In the genomic region with DNA sequence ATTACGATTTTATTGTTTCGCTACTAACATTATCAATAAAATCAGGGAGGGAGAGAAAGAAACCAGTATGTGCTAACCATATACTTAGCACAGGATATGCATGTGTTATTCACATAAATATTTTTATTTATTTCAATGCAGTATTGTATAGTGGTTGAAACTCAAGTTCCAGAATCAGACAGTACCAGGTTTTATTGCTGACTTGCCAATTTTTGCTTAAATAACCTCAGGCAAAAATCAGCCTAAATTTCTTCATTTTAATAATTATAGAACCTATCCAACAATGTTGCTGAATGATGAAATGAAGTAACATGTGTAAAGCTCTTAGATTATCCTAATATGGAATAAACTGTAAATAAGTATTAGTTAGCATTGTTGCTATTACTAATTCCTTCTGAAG, we compare ENCODE assay signal across 23 cellular contexts.
DNase-seq lines count a peak whose midpoint lies in the region; ATAC-seq, FAIRE-seq and TF ChIP-seq lines count a peak whose summit lies in the region.
"Had no signal": no experiment of that assay in that cellular context is flagged by ENCODE, and none has a peak within 500 bp of the region (broad histone marks: within the 10 kb centered on the region; RNA-seq: fewer than 3 reads in every experiment).

No MANE protein-coding gene starts in this region.

- TF ChIP-seq EP300 in A549 (IDR thresholded peaks at IDR 0.05), result no peak
- no peak for TF ChIP-seq EP300 in K562 (IDR thresholded peaks at IDR 0.05; ENCODE audit: low read length)

- H3K14ac ChIP-seq in IMR-90 (replicated peaks; ENCODE audit: low read depth, low read length), result no peak overlapping the region

- no peak overlapping the region for H2AK9ac ChIP-seq in IMR-90 (replicated peaks; ENCODE audit: low read depth, low read length, poor library complexity)

- WGBS in A549 (ENCODE audit: missing lambda C conversion rate), result 10% methylated on average over 2 of the region's 2 CpGs
- WGBS in IMR-90 (ENCODE audit: extremely low coverage in 2 of 2, insufficient read length in 1 of 2), 2 experiments, result no CpG with 5 or more reads among the region's 2 CpGs
- WGBS in K562 (ENCODE audit: insufficient coverage, low coverage, missing lambda C conversion rate), result 81% methylated on average over 2 of the region's 2 CpGs

- H3K9me3 ChIP-seq in A549 (no peaks in the 10 kb centered on the region), IMR-90 (ENCODE audit: control insufficient read depth, insufficient read depth, low read length) (no peaks in the 10 kb centered on the region), K562 (replicated peaks; ENCODE audit: control insufficient read depth, insufficient read depth, low read depth, low read length) (no peaks in the 10 kb centered on the region)
- H3K9me3 ChIP-seq: BLaER1 treated with 17β-estradiol and CSF1 and Interleukin-3, amounts not matched to agents 10 nM and 100 nM; Caco-2 had no signal

- ATAC-seq in A549 (no peak), IMR-90 (ENCODE audit: low read depth) (no peak), K562 (no peak), HG03175 (IDR thresholded peaks at IDR 0.05; ENCODE audit: unreplicated experiment) (no peak), GM18858 (IDR thresholded peaks at IDR 0.05; ENCODE audit: unreplicated experiment) (no peak)
- ATAC-seq: CD8-positive, alpha-beta T cell; GM12878 had no signal

- no peak overlapping the region for H2AFZ ChIP-seq in IMR-90 (replicated peaks; ENCODE audit: low read length, poor library complexity)
- peak overlapping the region; percentile 83; the same call in 1 of the 2 replicates for H2AFZ ChIP-seq in K562 (ENCODE audit: low read depth, low read length)

- POLR2A ChIA-PET in A549 (lab: Yijun Ruan, JAX), result no interaction called here
- POLR2A ChIA-PET in IMR-90 (lab: Charles Lee; ENCODE audit: unreplicated experiment), result no interaction called here
- POLR2A ChIA-PET in K562 (lab: Yijun Ruan, JAX), result no interaction called here

- FAIRE-seq in A549 (lab: Jason Lieb, UNC), result no peak
- FAIRE-seq in K562 (lab: Jason Lieb, UNC), result no peak
- FAIRE-seq: A204.1, D721Med, G401.6, GM12878, GM12892, GM18507, GM19239 had no signal

- in situ Hi-C loops in IMR-90 (cut with MboI; ENCODE audit: low sequenced_read_pairs) (no loop called here), K562 (cut with MboI) (no loop called here)

- H3K23ac ChIP-seq in IMR-90 (ENCODE audit: low read depth, low read length), result no peak overlapping the region

- H3K4me3 ChIP-seq in A549 (no peak overlapping the region), IMR-90 (ENCODE audit: insufficient read depth, low read depth, low read length) (no peak overlapping the region), K562 (no peak overlapping the region)
- H3K4me3 ChIP-seq: BLaER1 treated with 17β-estradiol and CSF1 and Interleukin-3, amounts not matched to agents 10 nM and 100 nM; GM12878 had no signal

- H3K9ac ChIP-seq in IMR-90 (ENCODE audit: low read depth, low read length) (no peak overlapping the region), K562 (ENCODE audit: insufficient read depth in 1 of 2, low read depth in 2 of 2, low read length in 2 of 2) (no peak overlapping the region)
- H3K9ac ChIP-seq: BLaER1 treated with 17β-estradiol and CSF1 and Interleukin-3, amounts not matched to agents 10 nM and 100 nM had no signal

- no peaks in the 10 kb centered on the region for H4K20me1 ChIP-seq in IMR-90 (ENCODE audit: insufficient read depth, low read length)
- no peaks in the 10 kb centered on the region for H4K20me1 ChIP-seq in K562 (replicated peaks; ENCODE audit: control insufficient read depth, insufficient read depth, low read length)
- H4K20me1 ChIP-seq: BLaER1 treated with 17β-estradiol and CSF1 and Interleukin-3, amounts not matched to agents 10 nM and 100 nM had no signal

- no peak overlapping the region for H2BK120ac ChIP-seq in IMR-90 (ENCODE audit: low read depth, low read length)

- intact Hi-C loops in IMR-90 (cut with micrococcal nuclease) (no loop called here), K562 (cut with micrococcal nuclease) (no loop called here)

- no peak overlapping the region for H4K5ac ChIP-seq in IMR-90 (ENCODE audit: low read depth, low read length)

- dilution Hi-C loops in IMR-90 (cut with HindIII; ENCODE audit: low sequenced_read_pairs, unreplicated experiment), result no loop called here

- H3K4me1 ChIP-seq in A549, result no peaks in the 10 kb centered on the region
- no peaks in the 10 kb centered on the region for H3K4me1 ChIP-seq in IMR-90 (ENCODE audit: control insufficient read depth, insufficient read depth, low read length)
- no peaks in the 10 kb centered on the region; a peak in 2 of 5 replicates for H3K4me1 ChIP-seq in K562 (replicated peaks in 1 of 2; ENCODE audit: control insufficient read depth in 2 of 2, insufficient read depth in 2 of 2, low read length in 2 of 2)
- H3K4me1 ChIP-seq: BLaER1 treated with 17β-estradiol and CSF1 and Interleukin-3, amounts not matched to agents 10 nM and 100 nM; Caco-2 had no signal

- H2BK5ac ChIP-seq in IMR-90 (ENCODE audit: low read depth, low read length, poor library complexity, severe bottlenecking), result no peak overlapping the region

- TF ChIP-seq CTCF in A549 (IDR thresholded peaks at IDR 0.05) (no peak), IMR-90 (conservative IDR thresholded peaks at IDR 0.05; ENCODE audit: low read depth, low read length) (no peak), K562 (IDR thresholded peaks at IDR 0.05 in 2 of 3, conservative IDR thresholded peaks at IDR 0.05 in 1 of 3; ENCODE audit: insufficient read depth in 2 of 3, low read depth in 1 of 3, low read length in 3 of 3) (no peak)

- no peaks in the 10 kb centered on the region for H3K27me3 ChIP-seq in IMR-90 (ENCODE audit: control insufficient read depth, insufficient read depth, low read length)
- H3K27me3 ChIP-seq in K562 (ENCODE audit: control insufficient read depth in 2 of 2, insufficient read depth in 2 of 2, low read length in 2 of 2), result no peaks in the 10 kb centered on the region
- H3K27me3 ChIP-seq: BLaER1 treated with 17β-estradiol and CSF1 and Interleukin-3, amounts not matched to agents 10 nM and 100 nM had no signal

- H3K79me1 ChIP-seq in IMR-90 (ENCODE audit: low read depth in 1 of 2, low read length in 2 of 2), result no peaks in the 10 kb centered on the region

- no peak overlapping the region for H3K4ac ChIP-seq in IMR-90 (ENCODE audit: low read depth, low read length)

- TF ChIP-seq RAD21 in A549 (conservative IDR thresholded peaks at IDR 0.05 in 1 of 2, IDR thresholded peaks at IDR 0.05 in 1 of 2) (no peak), IMR-90 (IDR thresholded peaks at IDR 0.05; ENCODE audit: low read length) (no peak), K562 (CRISPR knock-in tag; conservative IDR thresholded peaks at IDR 0.05 in 1 of 2, IDR thresholded peaks at IDR 0.05 in 1 of 2) (no peak)

- no peak overlapping the region for H2BK15ac ChIP-seq in IMR-90 (ENCODE audit: low read depth, low read length)

- H3K36me3 ChIP-seq in IMR-90 (ENCODE audit: control insufficient read depth, insufficient read depth, low read length) (no peaks in the 10 kb centered on the region), K562 (ENCODE audit: control insufficient read depth, insufficient read depth, low read length) (no peaks in the 10 kb centered on the region)
- H3K36me3 ChIP-seq: BLaER1 treated with 17β-estradiol and CSF1 and Interleukin-3, amounts not matched to agents 10 nM and 100 nM had no signal

- no peak overlapping the region for H3K56ac ChIP-seq in IMR-90 (ENCODE audit: extremely low read depth, insufficient read depth, low read length)

- no peak overlapping the region for H3K18ac ChIP-seq in IMR-90 (ENCODE audit: low read depth, low read length)

- H2BK20ac ChIP-seq in IMR-90 (ENCODE audit: low read depth, low read length), result no peak overlapping the region

- no peaks in the 10 kb centered on the region for H3K79me2 ChIP-seq in K562 (ENCODE audit: control insufficient read depth, insufficient read depth, low read length)

- no peak for DNase-seq in A549 (ENCODE audit: low read depth in 1 of 2, low spot score in 1 of 2)
- no peak for DNase-seq in IMR-90
- DNase-seq in K562 (ENCODE audit: extremely low read depth in 1 of 4, low spot score in 3 of 4), result no peak
- DNase-seq in NK-92 (lab: John Stamatoyannopoulos, UW; ENCODE audit: unreplicated experiment), result no peak
- DNase-seq: 8988T; AML-193; Caco-2; Calu3; CD4-positive, alpha-beta T cell; CD8-positive, alpha-beta T cell; DMS79 treated with DMSO at 0.1 percent for 48 hours; GF-D8 had no signal

- BruUV-seq in IMR-90 (replicated peaks; lab: Mats Ljungman, UMichigan), result no TSS peak
- BruUV-seq in K562 (replicated peaks; lab: Mats Ljungman, UMichigan), result no TSS peak

- H3K4me2 ChIP-seq in A549, result no peak overlapping the region
- no peak overlapping the region for H3K4me2 ChIP-seq in IMR-90 (ENCODE audit: low read depth, low read length)
- H3K4me2 ChIP-seq in K562 (ENCODE audit: insufficient read depth, low read length), result no peak overlapping the region
- H3K4me2 ChIP-seq: BLaER1 treated with 17β-estradiol and CSF1 and Interleukin-3, amounts not matched to agents 10 nM and 100 nM had no signal

- no peak overlapping the region for H2AK5ac ChIP-seq in IMR-90 (ENCODE audit: low read depth, low read length)

- CTCF ChIA-PET in A549 (lab: Yijun Ruan, JAX) (no interaction called here), IMR-90 (lab: Yijun Ruan, JAX) (no interaction called here), K562 (lab: Yijun Ruan, JAX; ENCODE audit: low intra/inter-chr PET ratio) (no interaction called here)

- H3K27ac ChIP-seq in A549, result no peak overlapping the region
- no peak overlapping the region for H3K27ac ChIP-seq in IMR-90 (ENCODE audit: insufficient read depth, low read length)
- no peak overlapping the region for H3K27ac ChIP-seq in K562 (ENCODE audit: extremely low read depth, low read depth, low read length)
- H3K27ac ChIP-seq: BLaER1 treated with 17β-estradiol and CSF1 and Interleukin-3, amounts not matched to agents 10 nM and 100 nM; C4-2B had no signal

- TF ChIP-seq POLR2A in A549 (IDR thresholded peaks at IDR 0.05; ENCODE audit: low read length), result no peak
- TF ChIP-seq POLR2A in IMR-90 (IDR thresholded peaks at IDR 0.05; ENCODE audit: low read depth, low read length), result no peak
- no peak for TF ChIP-seq POLR2A in K562 (conservative IDR thresholded peaks at IDR 0.05)

- H3K9me1 ChIP-seq in IMR-90 (ENCODE audit: insufficient read depth, low read length) (no peaks in the 10 kb centered on the region), K562 (ENCODE audit: control insufficient read depth, insufficient read depth, low read length) (no peaks in the 10 kb centered on the region)

- H4K91ac ChIP-seq in IMR-90 (ENCODE audit: insufficient read depth, low read depth, low read length), result no peak overlapping the region

- no peak overlapping the region for H4K8ac ChIP-seq in IMR-90 (ENCODE audit: low read depth in 2 of 2, low read length in 2 of 2)

TF ChIP-seq in A549, 52 proteins besides CTCF, POLR2A, EP300 and RAD21:
- no peak for TF ChIP-seq CBX2 (IDR thresholded peaks at IDR 0.05; ENCODE audit: borderline replicate concordance, low read depth)
- TF ChIP-seq MAFK (IDR thresholded peaks at IDR 0.05; ENCODE audit: partially characterized antibody), result peak; percentile 76

TF ChIP-seq in K562, 482 proteins besides CTCF, POLR2A, EP300 and RAD21 (continues in another document):
- TF ChIP-seq MAFF (IDR thresholded peaks at IDR 0.05; ENCODE audit: low read length), result peak; percentile 91
- TF ChIP-seq ZNF134 (CRISPR knock-in tag; conservative IDR thresholded peaks at IDR 0.05), result no peak
